ENCODE assay signal across 13 cellular contexts in the genomic region with DNA sequence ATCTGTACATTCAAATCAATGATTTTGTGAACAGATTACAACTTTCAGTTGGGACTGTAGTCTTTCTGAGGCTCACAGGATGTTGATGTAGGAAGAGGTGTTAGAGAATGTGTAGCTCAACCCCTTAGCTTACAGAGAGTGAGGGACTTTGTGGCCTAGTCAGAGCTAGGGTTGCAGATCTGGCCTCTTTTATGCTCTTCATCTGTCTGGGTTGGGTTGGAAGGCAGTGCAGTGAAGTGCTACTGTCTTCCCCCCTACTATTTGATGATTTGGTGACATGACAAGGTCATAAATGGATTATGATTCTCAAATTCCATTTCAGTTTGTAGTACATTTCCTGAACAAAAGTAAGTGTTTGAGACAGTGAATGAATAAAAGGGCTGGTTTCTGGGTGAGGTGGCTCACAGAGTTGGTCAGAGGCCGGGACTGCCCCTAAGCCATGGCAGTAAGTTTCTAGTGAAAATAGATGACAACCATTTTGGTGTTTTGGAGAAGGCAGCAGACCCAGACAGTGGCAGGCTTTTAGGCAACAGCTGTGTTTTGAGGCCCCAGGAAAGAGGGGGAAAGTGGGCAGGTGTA. TPM values are rescaled to one million over a fixed set of nuclear protein-coding genes. Genes with fewer than 3 reads are reported as not detected.
DNase-seq lines count a peak whose midpoint lies in the region; ATAC-seq, FAIRE-seq and TF ChIP-seq lines count a peak whose summit lies in the region.
"Had no signal": no experiment of that assay in that cellular context is flagged by ENCODE, and none has a peak within 500 bp of the region (broad histone marks: within the 10 kb centered on the region; RNA-seq: fewer than 3 reads in every experiment).

No MANE protein-coding gene starts in this region.

- H3K27me3 ChIP-seq in keratinocyte (ENCODE audit: control insufficient read depth, extremely low read depth, insufficient read depth, low read length) = no peaks in the 10 kb centered on the region
- H3K27me3 ChIP-seq: BLaER1, upper lobe of left lung had no signal

- H3K9ac ChIP-seq in keratinocyte (ENCODE audit: control insufficient read depth, extremely low read depth, insufficient read depth, low read length) = no peak overlapping the region
- H3K9ac ChIP-seq: BLaER1 had no signal

- peaks cover 62% of the 10 kb centered on the region for H3K36me3 Mint-ChIP-seq in activated CD4-positive, alpha-beta memory T cell treated with anti-CD3 and anti-CD28 coated beads, Interleukin-2, amount 10 ng/mL, durations not matched to agents 7 days and 5 days (ENCODE audit: low read depth)

- peaks cover 15% of the 10 kb centered on the region for H3K4me1 ChIP-seq in keratinocyte (ENCODE audit: control insufficient read depth, extremely low read depth, insufficient read depth, low read length)

- H3K4me3 ChIP-seq in keratinocyte (ENCODE audit: control insufficient read depth in 2 of 3, extremely low read depth in 1 of 3, insufficient read depth in 2 of 3, low read depth in 1 of 3, low read length in 3 of 3) = no peak overlapping the region
- H3K4me3 ChIP-seq: BLaER1, upper lobe of left lung had no signal

- no peak overlapping the region for H2AFZ ChIP-seq in keratinocyte (ENCODE audit: control insufficient read depth, low read length)

- H3K4me3 Mint-ChIP-seq in activated CD4-positive, alpha-beta memory T cell treated with anti-CD3 and anti-CD28 coated beads, Interleukin-2, amount 10 ng/mL, durations not matched to agents 7 days and 5 days = no peak overlapping the region

- peak; percentile 40 for DNase-seq in stimulated activated CD4-positive, alpha-beta T cell treated with anti-CD3 and anti-CD28 coated beads, Interleukin-12 subunit alpha, Interleukin-12 subunit beta, amount 100 ng/mL, for 4 hours
- no peak for DNase-seq in stimulated activated CD4-positive, alpha-beta T cell treated with anti-CD3 and anti-CD28 coated beads, Interleukin-4, amount 100 ng/mL, for 4 hours
- peak; percentile 48 for DNase-seq in activated CD4-positive, alpha-beta memory T cell treated with anti-CD3 and anti-CD28 coated beads, Interleukin-2, amount 10 ng/mL, durations not matched to agents 7 days and 5 days
- DNase-seq in keratinocyte (ENCODE audit: low read depth, low spot score) (no peak), NCI-H226 (no peak), dermis blood vessel endothelial cell (no peak)
- DNase-seq: MV-4-11, upper lobe of left lung had no signal

- H3K27ac Mint-ChIP-seq in activated CD4-positive, alpha-beta memory T cell treated with anti-CD3 and anti-CD28 coated beads, Interleukin-2, amount 10 ng/mL, durations not matched to agents 7 days and 5 days = peak overlapping the region; percentile 94

- H3K36me3 ChIP-seq in keratinocyte (ENCODE audit: control insufficient read depth in 2 of 2, extremely low read depth in 1 of 2, insufficient read depth in 2 of 2, low read length in 2 of 2) = peaks cover 0 to 10% of the 10 kb centered on the region in 2 experiments
- H3K36me3 ChIP-seq: upper lobe of left lung had no signal

- no peak for TF ChIP-seq CTCF in keratinocyte (optimal IDR thresholded peaks at IDR 0.05 in 1 of 3, IDR thresholded peaks at IDR 0.05 in 1 of 3, conservative IDR thresholded peaks at IDR 0.05 in 1 of 3; ENCODE audit: extremely low read depth in 1 of 3, insufficient read depth in 2 of 3, low read length in 3 of 3)

- CTCF ChIA-PET in activated CD4-positive, alpha-beta memory T cell treated with anti-CD3 and anti-CD28 coated beads, Interleukin-2, amount 10 ng/mL, durations not matched to agents 7 days and 5 days (lab: Charles Lee) = interaction anchor here (1.6 kb wide), 1 partner anchor 8 kb away, joined by 5 read pairs; no protein-coding TSS in a partner anchor

- peak; percentile 5 for FAIRE-seq in keratinocyte (lab: Jason Lieb, UNC)
- FAIRE-seq: RCC 7860 had no signal

- H3K27ac ChIP-seq in keratinocyte (ENCODE audit: control insufficient read depth, insufficient read depth, low read length) = no peak overlapping the region
- H3K27ac ChIP-seq: BLaER1 had no signal

- no peak overlapping the region for H3K4me2 ChIP-seq in keratinocyte (ENCODE audit: control insufficient read depth, extremely low read depth, insufficient read depth, low read depth, low read length)
- H3K4me2 ChIP-seq: BLaER1 had no signal

- no peaks in the 10 kb centered on the region for H3K9me1 ChIP-seq in keratinocyte (ENCODE audit: control insufficient read depth, extremely low read depth, insufficient read depth, low read length)

- POLR2A ChIA-PET in activated CD4-positive, alpha-beta memory T cell treated with anti-CD3 and anti-CD28 coated beads, Interleukin-2, amount 10 ng/mL, durations not matched to agents 7 days and 5 days (lab: Charles Lee) = interaction anchor here (1.0 to 5.5 kb wide), 9 partner anchors 9 to 391 kb away, joined by 3 to 64 read pairs (median 6); partner anchors contain the start of genes MAP4K4 and RFX8

- peaks cover 96% of the 10 kb centered on the region for H3K79me2 ChIP-seq in keratinocyte (ENCODE audit: control insufficient read depth, insufficient read depth, low read length)

- dilution Hi-C loops in keratinocyte (cut with MboI; ENCODE audit: extremely low pct_ligation_motif_present, low sequenced_read_pairs) = no loop called here

- H3K9me3 Mint-ChIP-seq in activated CD4-positive, alpha-beta memory T cell treated with anti-CD3 and anti-CD28 coated beads, Interleukin-2, amount 10 ng/mL, durations not matched to agents 7 days and 5 days = peaks cover 8% of the 10 kb centered on the region

- no peak for ATAC-seq in HG03135 (IDR thresholded peaks at IDR 0.05; ENCODE audit: unreplicated experiment)
- ATAC-seq in GM18520 (IDR thresholded peaks at IDR 0.05; ENCODE audit: unreplicated experiment) = no peak
- ATAC-seq: esophagus mucosa had no signal

- no peaks in the 10 kb centered on the region for H3K9me3 ChIP-seq in keratinocyte (ENCODE audit: control insufficient read depth, low read depth, low read length)
- H3K9me3 ChIP-seq: upper lobe of left lung had no signal

- H3K27me3 Mint-ChIP-seq in activated CD4-positive, alpha-beta memory T cell treated with anti-CD3 and anti-CD28 coated beads, Interleukin-2, amount 10 ng/mL, durations not matched to agents 7 days and 5 days = no peaks in the 10 kb centered on the region

- peaks cover 16% of the 10 kb centered on the region for H4K20me1 ChIP-seq in keratinocyte (ENCODE audit: control insufficient read depth, extremely low read depth, insufficient read depth, low read length)

- peaks cover 80% of the 10 kb centered on the region for H3K4me1 Mint-ChIP-seq in activated CD4-positive, alpha-beta memory T cell treated with anti-CD3 and anti-CD28 coated beads, Interleukin-2, amount 10 ng/mL, durations not matched to agents 7 days and 5 days

RNA-seq across cellular contexts. Expression of gene MAP4K4, which starts 21.6 kb away (rescaled TPM):
- total RNA-seq in activated CD4-positive, alpha-beta memory T cell treated with anti-CD3 and anti-CD28 coated beads, Interleukin-2, amount 10 ng/mL, durations not matched to agents 7 days and 5 days = 10 to 100 TPM; 71.6 to 77.5 TPM
- polyA plus RNA-seq in keratinocyte = 46.6 to 99.0 TPM (median 84.1 TPM) in 3 replicates
- 57.9 TPM for polyA plus RNA-seq in keratinocyte (2011; ENCODE audit: low read depth)
- polyA plus RNA-seq in keratinocyte (2011; cell fraction: cytosol; rRNA removed) = 69.4 and 77.1 TPM in 2 replicates
- polyA plus RNA-seq in keratinocyte (2011; cell fraction: nucleus; rRNA removed) = 90.2 and 109 TPM in 2 replicates
- 45.2 and 134 TPM in 2 replicates for polyA plus RNA-seq in keratinocyte (2012; ENCODE audit: low replicate concordance)
- polyA minus RNA-seq in keratinocyte = 79.8 to 148 TPM (median 96.9 TPM) in 3 replicates
- polyA minus RNA-seq in keratinocyte (2011; cell fraction: cytosol; rRNA and poly(A)+ RNA removed) = 46.4 TPM
- polyA minus RNA-seq in keratinocyte (2011; cell fraction: nucleus; rRNA and poly(A)+ RNA removed) = 106 and 199 TPM in 2 replicates
- total RNA-seq in dermis blood vessel endothelial cell = 192 and 255 TPM in 2 replicates

Comparison
In these comparisons a context has a peak if more than half of its experiments do, and no peak if none do; other contexts are left out.
1. DNase-seq: peak in stimulated activated CD4-positive, alpha-beta T cell treated with anti-CD3 and anti-CD28 coated beads, Interleukin-12 subunit alpha, Interleukin-12 subunit beta, amount 100 ng/mL, for 4 hours (single experiment) and activated CD4-positive, alpha-beta memory T cell treated with anti-CD3 and anti-CD28 coated beads, Interleukin-2, amount 10 ng/mL, durations not matched to agents 7 days and 5 days (single experiment); none in stimulated activated CD4-positive, alpha-beta T cell treated with anti-CD3 and anti-CD28 coated beads, Interleukin-4, amount 100 ng/mL, for 4 hours (0 of 2), keratinocyte (single experiment), NCI-H226 (single experiment) and dermis blood vessel endothelial cell (single experiment).